In the genomic region with DNA sequence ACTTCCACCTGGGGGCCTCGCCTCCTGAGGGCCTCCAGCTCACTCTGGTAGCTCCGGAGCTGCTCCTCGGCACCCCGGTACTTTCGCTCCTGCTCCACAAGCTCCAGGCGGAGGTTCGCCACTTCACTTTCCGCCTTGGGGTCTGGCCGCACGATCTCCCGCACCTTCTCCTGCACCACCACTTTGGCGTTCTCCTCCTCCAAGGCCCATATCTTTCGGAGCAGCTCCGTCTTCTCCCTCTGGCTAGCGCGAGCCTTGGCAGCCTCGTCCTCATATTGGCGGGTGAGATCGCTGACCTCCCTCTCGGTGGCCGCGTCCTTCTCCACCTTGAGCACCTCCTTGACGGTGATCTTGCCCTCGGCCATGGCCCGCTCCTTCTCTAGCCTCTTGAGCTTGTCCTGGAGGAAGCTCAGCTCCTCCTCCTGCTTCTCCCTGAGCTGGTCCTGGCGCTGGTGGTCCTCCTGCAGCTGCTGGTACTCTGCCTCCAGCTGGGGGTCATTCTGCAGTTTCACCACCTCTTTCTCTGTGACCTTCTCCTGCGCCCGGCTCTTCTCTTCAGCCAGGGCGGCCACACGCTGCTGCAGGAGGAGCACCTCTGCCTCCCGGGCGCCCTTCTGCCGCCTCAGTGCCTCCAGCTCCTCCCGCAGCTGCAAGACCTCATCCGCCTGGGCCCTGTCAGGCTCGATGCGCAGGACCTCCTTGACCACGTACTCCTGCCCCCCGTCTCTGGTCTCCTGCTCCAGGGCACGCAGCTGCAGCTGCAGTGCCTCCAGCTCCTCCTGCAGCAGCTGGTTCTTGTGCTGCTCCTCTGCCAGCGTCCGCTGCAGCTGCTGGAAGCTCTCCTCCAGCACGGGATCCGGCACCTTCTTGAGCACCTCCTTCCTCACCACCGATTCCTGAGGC, we compare ENCODE assay signal across 16 cellular contexts. TPM values are rescaled to one million over a fixed set of nuclear protein-coding genes. Genes with fewer than 3 reads are reported as not detected.
"Had no signal": no experiment of that assay in that cellular context is flagged by ENCODE, and none has a peak within 500 bp of the region (broad histone marks: within the 10 kb centered on the region; RNA-seq: fewer than 3 reads in every experiment).

No MANE protein-coding gene starts in this region.

- H3K27me3 Mint-ChIP-seq: activated naive CD4-positive, alpha-beta T cell treated with anti-CD3 and anti-CD28 coated beads, Interleukin-2, amount 50 U/mL, for 24 hours; naive thymus-derived CD4-positive, alpha-beta T cell; stimulated activated naive CD8-positive, alpha-beta T cell treated with anti-CD3 and anti-CD28 coated beads, Interleukin-15, amount 100 ng/mL, for 72 hours had no signal

- H3K4me1 Mint-ChIP-seq: activated naive CD4-positive, alpha-beta T cell treated with anti-CD3 and anti-CD28 coated beads, Interleukin-2, amount 50 U/mL, for 24 hours; stimulated activated naive CD8-positive, alpha-beta T cell treated with anti-CD3 and anti-CD28 coated beads, Interleukin-15, amount 100 ng/mL, for 72 hours had no signal

- DNase-seq: activated effector memory CD4-positive, alpha-beta T cell treated with Interleukin-2 at 50 U/mL for 16 hours; activated T-cell treated with anti-CD3 and anti-CD28 coated beads for 4 hours; adrenal gland; esophagus squamous epithelium; hippocampal formation; mucosa of descending colon; naive thymus-derived CD4-positive, alpha-beta T cell; ovary; sigmoid colon; spleen; stimulated activated naive CD8-positive, alpha-beta T cell treated with anti-CD3 and anti-CD28 coated beads, Interleukin-15, amount 100 ng/mL, for 72 hours; T-helper 9 cell; upper lobe of right lung had no signal

- H3K9me3 Mint-ChIP-seq: activated naive CD4-positive, alpha-beta T cell treated with anti-CD3 and anti-CD28 coated beads, Interleukin-2, amount 50 U/mL, for 24 hours; stimulated activated naive CD8-positive, alpha-beta T cell treated with anti-CD3 and anti-CD28 coated beads, Interleukin-15, amount 100 ng/mL, for 72 hours had no signal

- H3K27ac Mint-ChIP-seq: activated naive CD4-positive, alpha-beta T cell treated with anti-CD3 and anti-CD28 coated beads, Interleukin-2, amount 50 U/mL, for 24 hours had no signal

- ATAC-seq: activated CD4-positive, CD25-positive, alpha-beta regulatory T cell treated with anti-CD3 and anti-CD28 coated beads, Interleukin-2, amount 50 U/mL, for 24 hours; left lobe of liver; mucosa of descending colon; naive thymus-derived CD4-positive, alpha-beta T cell; stimulated activated naive CD8-positive, alpha-beta T cell treated with anti-CD3 and anti-CD28 coated beads, Interleukin-15, amount 100 ng/mL, for 72 hours; upper lobe of right lung had no signal

- H3K4me3 Mint-ChIP-seq: activated naive CD4-positive, alpha-beta T cell treated with anti-CD3 and anti-CD28 coated beads, Interleukin-2, amount 50 U/mL, for 24 hours; naive thymus-derived CD4-positive, alpha-beta T cell; stimulated activated naive CD8-positive, alpha-beta T cell treated with anti-CD3 and anti-CD28 coated beads, Interleukin-15, amount 100 ng/mL, for 72 hours had no signal

RNA-seq across cellular contexts. Expression of gene PPL, which starts 51.7 kb away (rescaled TPM):
- total RNA-seq: naive thymus-derived CD4-positive, alpha-beta T cell had no signal
